9 cellular contexts compared by ENCODE assay signal in genomic region chr1:52402860-52403240, GRCh38. TPM values are rescaled to one million over a fixed set of nuclear protein-coding genes. Genes with fewer than 3 reads are reported as not detected.
A peak's percentile ranks its signal among the peaks of the same experiment; 100 is the strongest.
DNase-seq lines count a peak whose midpoint lies in the region; ATAC-seq and TF ChIP-seq lines count a peak whose summit lies in the region.
"Had no signal": no experiment of that assay in that cellular context is flagged by ENCODE, and none has a peak within 500 bp of the region (broad histone marks: within the 10 kb centered on the region; RNA-seq: fewer than 3 reads in every experiment).

No MANE protein-coding gene starts in this region.

- peak overlapping the region; percentile 99 for H3K27ac Mint-ChIP-seq in activated CD4-positive, alpha-beta T cell treated with anti-CD3 and anti-CD28 coated beads, Interleukin-2, amount 10 ng/mL, durations not matched to agents 7 days and 5 days

- H3K79me2 ChIP-seq in PC-9 (ENCODE audit: low read depth) (peaks cover 53% of the 10 kb centered on the region), fibroblast of lung (ENCODE audit: control insufficient read depth, insufficient read depth, low read length) (peaks cover 29% of the 10 kb centered on the region)

- H3K4me2 ChIP-seq in PC-9 (peak overlapping the region; percentile 86), fibroblast of lung (ENCODE audit: extremely low read depth, insufficient read depth, low read length) (peak overlapping the region; percentile 94), skeletal muscle satellite cell (ENCODE audit: low read length) (peak overlapping the region; percentile 95)

- H3K27me3 ChIP-seq in PC-9 (ENCODE audit: insufficient read depth, low read depth) (no peaks in the 10 kb centered on the region), fibroblast of lung (ENCODE audit: control insufficient read depth, insufficient read depth, low read length) (no peaks in the 10 kb centered on the region), skeletal muscle satellite cell (ENCODE audit: control insufficient read depth, insufficient read depth, low read length) (no peaks in the 10 kb centered on the region)
- H3K27me3 ChIP-seq: neutrophil had no signal

- peak overlapping the region; percentile 83; the same call in 1 of the 2 replicates for H3K27ac ChIP-seq in PC-9
- no peak overlapping the region for H3K27ac ChIP-seq in fibroblast of lung (ENCODE audit: insufficient read depth, low read length)

- H4K20me1 ChIP-seq in PC-9 (ENCODE audit: insufficient read depth) (no peaks in the 10 kb centered on the region), fibroblast of lung (ENCODE audit: control insufficient read depth, extremely low read depth, insufficient read depth, low read length) (no peaks in the 10 kb centered on the region)

- H3F3A ChIP-seq in PC-9 (ENCODE audit: insufficient read depth, low read depth): no peaks in the 10 kb centered on the region

- POLR2A ChIA-PET in activated CD4-positive, alpha-beta T cell treated with anti-CD3 and anti-CD28 coated beads, Interleukin-2, amount 10 ng/mL, durations not matched to agents 7 days and 5 days (lab: Charles Lee): no interaction called here
- POLR2A ChIA-PET in PC-9 (lab: Charles Lee; ENCODE audit: unreplicated experiment): no interaction called here

- no peak for DNase-seq in activated CD4-positive, alpha-beta T cell treated with anti-CD3 and anti-CD28 coated beads, Interleukin-2, amount 10 ng/mL, durations not matched to agents 7 days and 5 days
- no peak for DNase-seq in activated CD4-positive, alpha-beta T cell treated with anti-CD3 and anti-CD28 coated beads for 4 hours
- DNase-seq in PC-9 (no peak), fibroblast of lung (ENCODE audit: low read depth in 2 of 2) (no peak), NOMO-1 treated with dmso at 0.1 percent for 144 hours (lab: John Stamatoyannopoulos, UW; ENCODE audit: unreplicated experiment) (no peak), NCI-H69 (lab: John Stamatoyannopoulos, UW) (no peak)

- H3K9me3 ChIP-seq in PC-9 (ENCODE audit: insufficient read depth, low read depth): no peaks in the 10 kb centered on the region
- H3K9me3 ChIP-seq in fibroblast of lung (ENCODE audit: control insufficient read depth, insufficient read depth, low read depth, low read length): no peaks in the 10 kb centered on the region
- no peaks in the 10 kb centered on the region for H3K9me3 ChIP-seq in skeletal muscle satellite cell (replicated peaks; ENCODE audit: low read length)
- H3K9me3 ChIP-seq: neutrophil had no signal

- H3K36me3 ChIP-seq in PC-9 (ENCODE audit: low read depth): 0 out of 2 replicates have a peak, but pooled peaks cover 7% of the 10 kb centered on the region
- no peaks in the 10 kb centered on the region for H3K36me3 ChIP-seq in fibroblast of lung (ENCODE audit: control insufficient read depth, insufficient read depth, low read length)
- H3K36me3 ChIP-seq in skeletal muscle satellite cell (ENCODE audit: insufficient read depth, low read length): peaks cover 20% of the 10 kb centered on the region

- H2AFZ ChIP-seq in PC-9 (peak overlapping the region; percentile 95; the same call in 1 of the 2 replicates), fibroblast of lung (ENCODE audit: low read length) (peak overlapping the region; percentile 99)

- H3K36me3 Mint-ChIP-seq in activated CD4-positive, alpha-beta T cell treated with anti-CD3 and anti-CD28 coated beads, Interleukin-2, amount 10 ng/mL, durations not matched to agents 7 days and 5 days (ENCODE audit: low read depth): peaks cover 51% of the 10 kb centered on the region

- no peaks in the 10 kb centered on the region for H3K9me3 Mint-ChIP-seq in activated CD4-positive, alpha-beta T cell treated with anti-CD3 and anti-CD28 coated beads, Interleukin-2, amount 10 ng/mL, durations not matched to agents 7 days and 5 days

- no peaks in the 10 kb centered on the region for H3K9me2 ChIP-seq in PC-9 (ENCODE audit: insufficient read depth)

- peaks cover 22% of the 10 kb centered on the region for H3K4me1 ChIP-seq in PC-9 (replicated peaks; ENCODE audit: insufficient read depth)
- H3K4me1 ChIP-seq in fibroblast of lung (ENCODE audit: control insufficient read depth, extremely low read depth, insufficient read depth, low read length): no peaks in the 10 kb centered on the region
- peaks cover 13% of the 10 kb centered on the region for H3K4me1 ChIP-seq in skeletal muscle satellite cell (ENCODE audit: control insufficient read depth, insufficient read depth, low read length)

- peaks cover 58% of the 10 kb centered on the region for H3K4me1 Mint-ChIP-seq in activated CD4-positive, alpha-beta T cell treated with anti-CD3 and anti-CD28 coated beads, Interleukin-2, amount 10 ng/mL, durations not matched to agents 7 days and 5 days

- no peak for TF ChIP-seq CTCF in PC-9 (conservative IDR thresholded peaks at IDR 0.05)
- TF ChIP-seq CTCF in fibroblast of lung (conservative IDR thresholded peaks at IDR 0.05 in 1 of 2, IDR thresholded peaks at IDR 0.05 in 1 of 2; ENCODE audit: low read depth in 1 of 2, low read length in 2 of 2): no peak

- peak overlapping the region; percentile 99 for H3K4me3 Mint-ChIP-seq in activated CD4-positive, alpha-beta T cell treated with anti-CD3 and anti-CD28 coated beads, Interleukin-2, amount 10 ng/mL, durations not matched to agents 7 days and 5 days

- no TSS peak for BruUV-seq in PC-9 (replicated peaks; lab: Mats Ljungman, UMichigan)

- H3K9ac ChIP-seq in fibroblast of lung (ENCODE audit: insufficient read depth, low read length): no peak overlapping the region
- peak overlapping the region; percentile 99 for H3K9ac ChIP-seq in skeletal muscle satellite cell (ENCODE audit: low read depth, low read length)

- CTCF ChIA-PET in activated CD4-positive, alpha-beta T cell treated with anti-CD3 and anti-CD28 coated beads, Interleukin-2, amount 10 ng/mL, durations not matched to agents 7 days and 5 days (lab: Charles Lee): interaction anchor here (0.5 to 2.7 kb wide), 2 partner anchors 8 to 34 kb away, joined by 3 to 13 read pairs; no protein-coding TSS in a partner anchor
- CTCF ChIA-PET in PC-9 (lab: Charles Lee): no interaction called here

- intact Hi-C loops in PC-9 (cut with micrococcal nuclease; ENCODE audit: unreplicated experiment): loop anchor here (1.0 to 5.0 kb wide), 2 partner anchors 283 to 794 kb away; partner anchors contain the start of gene CPT2

- H3K4me3 ChIP-seq in PC-9 (peak overlapping the region; percentile 78), fibroblast of lung (replicated peaks in 1 of 4; ENCODE audit: control extremely low read depth in 1 of 4, insufficient read depth in 1 of 4, low read depth in 3 of 4, low read length in 4 of 4) (peak overlapping the region; percentile 79 to 100 (median 94)), skeletal muscle satellite cell (ENCODE audit: low read length) (peak overlapping the region; percentile 97)

- ATAC-seq in GM18861 (IDR thresholded peaks at IDR 0.05; ENCODE audit: unreplicated experiment): no peak

- H3K27me3 Mint-ChIP-seq in activated CD4-positive, alpha-beta T cell treated with anti-CD3 and anti-CD28 coated beads, Interleukin-2, amount 10 ng/mL, durations not matched to agents 7 days and 5 days: no peaks in the 10 kb centered on the region

RNA-seq across cellular contexts. Expression of gene ORC1, which starts 1.4 kb away (rescaled TPM):
- 10 to 100 TPM; 30.3 to 36.7 TPM for total RNA-seq in activated CD4-positive, alpha-beta T cell treated with anti-CD3 and anti-CD28 coated beads, Interleukin-2, amount 10 ng/mL, durations not matched to agents 7 days and 5 days
- total RNA-seq in PC-9 (2021): 17.6 and 21.2 TPM in 2 replicates
- total RNA-seq in fibroblast of lung: 0.26 and 0.83 TPM in 2 replicates
- 3.6 and 9.7 TPM in 2 replicates for polyA plus RNA-seq in fibroblast of lung
- polyA plus RNA-seq in fibroblast of lung (2012): 2.2 and 6.1 TPM in 2 replicates
- polyA minus RNA-seq in fibroblast of lung (ENCODE audit: low replicate concordance): 3.2 and 10.9 TPM in 2 replicates
- 7.4 and 10.7 TPM in 2 replicates for total RNA-seq in skeletal muscle satellite cell (2012; rRNA removed)

RNA-seq across cellular contexts. Expression of gene PRPF38A, which starts 1.6 kb away (rescaled TPM):
- 100 to 1,000 TPM in 1 of 2 experiments, 10 to 100 TPM in 1; 98.1 to 103 TPM for total RNA-seq in activated CD4-positive, alpha-beta T cell treated with anti-CD3 and anti-CD28 coated beads, Interleukin-2, amount 10 ng/mL, durations not matched to agents 7 days and 5 days
- total RNA-seq in PC-9 (2021) (57.2 and 59.2 TPM in 2 replicates), fibroblast of lung (6.9 and 7.3 TPM in 2 replicates)
- 22.4 and 24.6 TPM in 2 replicates for polyA plus RNA-seq in fibroblast of lung
- polyA plus RNA-seq in fibroblast of lung (2012): 24.2 and 24.3 TPM in 2 replicates
- 6.3 and 14.6 TPM in 2 replicates for polyA minus RNA-seq in fibroblast of lung (ENCODE audit: low replicate concordance)
- 7.1 and 10.0 TPM in 2 replicates for total RNA-seq in skeletal muscle satellite cell (2012; rRNA removed)

RNA-seq across cellular contexts. Expression of gene CC2D1B, which starts 36.8 kb away (rescaled TPM):
- total RNA-seq in activated CD4-positive, alpha-beta T cell treated with anti-CD3 and anti-CD28 coated beads, Interleukin-2, amount 10 ng/mL, durations not matched to agents 7 days and 5 days: 10 to 100 TPM; 58.8 to 60.1 TPM
- total RNA-seq in PC-9 (2021): 33.4 and 38.8 TPM in 2 replicates
- total RNA-seq in fibroblast of lung: 21.3 and 28.9 TPM in 2 replicates
- 14.6 and 14.9 TPM in 2 replicates for polyA plus RNA-seq in fibroblast of lung
- 22.9 and 25.3 TPM in 2 replicates for polyA plus RNA-seq in fibroblast of lung (2012)
- polyA minus RNA-seq in fibroblast of lung (ENCODE audit: low replicate concordance): 45.1 and 51.3 TPM in 2 replicates
- 20.8 and 24.6 TPM in 2 replicates for total RNA-seq in skeletal muscle satellite cell (2012; rRNA removed)

Comparison
In these comparisons a context has a peak if more than half of its experiments do, and no peak if none do; other contexts are left out.
1. RNA of gene ORC1, which starts 1.4 kb away (total RNA-seq): 30.3 to 36.7 TPM in activated CD4-positive, alpha-beta T cell treated with anti-CD3 and anti-CD28 coated beads, Interleukin-2, amount 10 ng/mL, durations not matched to agents 7 days and 5 days and 17.6 to 21.2 TPM in PC-9; 0.26 to 0.83 TPM in fibroblast of lung; every median in the first group is over 10 times any median in the second.
2. Peak in every context shown above with its lines, with median percentiles within 50 percentile points of each other: H3K4me2 ChIP-seq and H3K4me3 ChIP-seq.